26 cellular contexts compared by ENCODE assay signal in genomic region chr2:62084823-62085222, GRCh38.
DNase-seq lines count a peak whose midpoint lies in the region; ATAC-seq and TF ChIP-seq lines count a peak whose summit lies in the region.
"Had no signal": no experiment of that assay in that cellular context is flagged by ENCODE, and none has a peak within 500 bp of the region (broad histone marks: within the 10 kb centered on the region; RNA-seq: fewer than 3 reads in every experiment).

No MANE protein-coding gene starts in this region.

- WGBS in body of pancreas, 2 donors = 74 to 80% methylated on average over 1 of the region's 1 CpG

- H3K79me2 ChIP-seq in MM.1S (ENCODE audit: low read length) = no peaks in the 10 kb centered on the region

- no peaks in the 10 kb centered on the region for H3K36me3 Mint-ChIP-seq in WTC11
- H3K36me3 Mint-ChIP-seq in type B pancreatic cell = peaks cover 13% of the 10 kb centered on the region

- H3K4me3 ChIP-seq in MM.1S (ENCODE audit: low read length) (no peak overlapping the region), body of pancreas (no peak overlapping the region)
- H3K4me3 ChIP-seq: BLaER1 had no signal

- H3F3A ChIP-seq in MM.1S (ENCODE audit: insufficient read depth, low read length) = no peaks in the 10 kb centered on the region

- no peaks in the 10 kb centered on the region for H3K4me1 ChIP-seq in MM.1S (ENCODE audit: low read length)
- H3K4me1 ChIP-seq in body of pancreas = no peaks in the 10 kb centered on the region
- H3K4me1 ChIP-seq: BLaER1 had no signal

- no peak for ATAC-seq in WTC11
- ATAC-seq in body of pancreas = no peak
- ATAC-seq: HepG2, Panc1, T-helper 17 cell had no signal

- CTCF ChIA-PET in WTC11 (lab: Charles Lee) = no interaction called here

- DNase-seq in NCI-H2107 treated with DMSO at 0.1 percent for 48 hours (lab: John Stamatoyannopoulos, UW; ENCODE audit: unreplicated experiment) (peak; percentile 31), NCI-H2107 (lab: John Stamatoyannopoulos, UW) (no peak), NCI-H1417 treated with DMSO at 0.1 percent for 48 hours (lab: John Stamatoyannopoulos, UW) (peak; percentile 2), NCI-H748 (lab: John Stamatoyannopoulos, UW; ENCODE audit: unreplicated experiment) (peak; percentile 55), WTC11 (ENCODE audit: low spot score) (no peak), type B pancreatic cell (ENCODE audit: extremely low spot score, unreplicated experiment) (no peak), MM.1S (no peak), body of pancreas (no peak)
- DNase-seq: 8988T; ACHN; CD4-positive, CD25-positive, alpha-beta regulatory T cell; DMS153; DND-41; Karpas-422; MV-4-11; NCI-H187 treated with DMSO at 0.1 percent for 48 hours; NCI-H2171 treated with DMSO at 0.1 percent for 48 hours; NCI-H345; NCI-H510A treated with DMSO at 0.1 percent for 48 hours; SHP77 treated with DMSO at 0.1 percent for 48 hours; T-helper 17 cell; T1000 had no signal

- intact Hi-C loops in body of pancreas (cut with DNase I) = no loop called here

- H3K4me1 Mint-ChIP-seq in WTC11 (peaks cover 30% of the 10 kb centered on the region), type B pancreatic cell (ENCODE audit: unreplicated experiment) (peaks cover 19% of the 10 kb centered on the region)

- no peak for TF ChIP-seq CTCF in WTC11 (IDR thresholded peaks at IDR 0.05)
- no peak for TF ChIP-seq CTCF in type B pancreatic cell (conservative IDR thresholded peaks at IDR 0.05)
- no peak for TF ChIP-seq CTCF in MM.1S (IDR thresholded peaks at IDR 0.05; ENCODE audit: low read length)
- no peak for TF ChIP-seq CTCF in body of pancreas (IDR thresholded peaks at IDR 0.05)

- no peaks in the 10 kb centered on the region for H3K9me3 Mint-ChIP-seq in WTC11
- no peaks in the 10 kb centered on the region for H3K9me3 Mint-ChIP-seq in type B pancreatic cell
- H3K9me3 Mint-ChIP-seq: CD4-positive, CD25-positive, alpha-beta regulatory T cell had no signal

- H3K4me3 Mint-ChIP-seq in WTC11 (no peak overlapping the region), type B pancreatic cell (no peak overlapping the region)
- H3K4me3 Mint-ChIP-seq: CD4-positive, CD25-positive, alpha-beta regulatory T cell; T-helper 17 cell had no signal

- TF ChIP-seq POLR2A in body of pancreas (IDR thresholded peaks at IDR 0.05) = no peak

- H3K27me3 ChIP-seq in MM.1S (replicated peaks; ENCODE audit: insufficient read depth, low read length) = no peaks in the 10 kb centered on the region
- H3K27me3 ChIP-seq in body of pancreas = no peaks in the 10 kb centered on the region
- H3K27me3 ChIP-seq: BLaER1 had no signal

- H3K9ac ChIP-seq in MM.1S (ENCODE audit: low read length) = no peak overlapping the region
- H3K9ac ChIP-seq: BLaER1 had no signal

- no peak overlapping the region for H3K27ac ChIP-seq in MM.1S (ENCODE audit: low read length)
- no peak overlapping the region for H3K27ac ChIP-seq in body of pancreas
- H3K27ac ChIP-seq: BLaER1, RWPE1 had no signal

- H3K4me2 ChIP-seq in MM.1S (ENCODE audit: low read depth, low read length) = no peak overlapping the region
- H3K4me2 ChIP-seq: BLaER1 had no signal

- no peaks in the 10 kb centered on the region for H4K20me1 ChIP-seq in MM.1S (ENCODE audit: insufficient read depth, low read length)
- H4K20me1 ChIP-seq: BLaER1 had no signal

- H3K36me3 ChIP-seq in MM.1S (replicated peaks; ENCODE audit: insufficient read depth, low read length) (no peaks in the 10 kb centered on the region), body of pancreas (replicated peaks in 1 of 2; ENCODE audit: insufficient read depth in 1 of 2, low read depth in 2 of 2) (no peaks in the 10 kb centered on the region)
- H3K36me3 ChIP-seq: BLaER1 had no signal

- H2AFZ ChIP-seq in MM.1S (ENCODE audit: low read length) = no peak overlapping the region

- POLR2A ChIA-PET in WTC11 (lab: Charles Lee) = no interaction called here

- 0 out of 2 replicates have a peak overlapping the region, but pooled peaks have one; percentile 41 for H3K27ac Mint-ChIP-seq in WTC11
- no peak overlapping the region for H3K27ac Mint-ChIP-seq in type B pancreatic cell
- H3K27ac Mint-ChIP-seq: CD4-positive, CD25-positive, alpha-beta regulatory T cell; T-helper 17 cell had no signal

- H3K9me3 ChIP-seq in MM.1S (replicated peaks; ENCODE audit: insufficient read depth, low read length) = no peaks in the 10 kb centered on the region
- no peaks in the 10 kb centered on the region for H3K9me3 ChIP-seq in body of pancreas
- H3K9me3 ChIP-seq: BLaER1 had no signal

- H3K27me3 Mint-ChIP-seq in WTC11 (ENCODE audit: low read depth) = no peaks in the 10 kb centered on the region
- no peaks in the 10 kb centered on the region for H3K27me3 Mint-ChIP-seq in type B pancreatic cell
- H3K27me3 Mint-ChIP-seq: CD4-positive, CD25-positive, alpha-beta regulatory T cell; T-helper 17 cell had no signal

- no peaks in the 10 kb centered on the region for H3K9me2 ChIP-seq in MM.1S (replicated peaks; ENCODE audit: insufficient read depth, low read length)

TF ChIP-seq in WTC11, 78 proteins besides CTCF, POLR2A, EP300 and RAD21:
- TF ChIP-seq FOXP1 (CRISPR knock-in tag; IDR thresholded peaks at IDR 0.05; ENCODE audit: borderline replicate concordance) (no peak), CDX4 (CRISPR knock-in tag; IDR thresholded peaks at IDR 0.05; ENCODE audit: borderline replicate concordance) (no peak), ZNF512 (CRISPR knock-in tag; IDR thresholded peaks at IDR 0.05; ENCODE audit: borderline replicate concordance) (no peak), CREB1 (CRISPR knock-in tag; IDR thresholded peaks at IDR 0.05) (no peak)

Comparison
In these comparisons a context has a peak if more than half of its experiments do, and no peak if none do; other contexts are left out.
1. DNase-seq: peak in NCI-H2107 treated with DMSO at 0.1 percent for 48 hours (single experiment), NCI-H1417 treated with DMSO at 0.1 percent for 48 hours (single experiment) and NCI-H748 (single experiment); none in NCI-H2107 (single experiment), WTC11 (single experiment), type B pancreatic cell (single experiment), MM.1S (single experiment) and body of pancreas (0 of 4).